Comparison of ENCODE assay signal across 12 cellular contexts in genomic region chr3:194275231-194275671, GRCh38.
DNase-seq lines count a peak whose midpoint lies in the region; ATAC-seq, FAIRE-seq and TF ChIP-seq lines count a peak whose summit lies in the region.
"Had no signal": no experiment of that assay in that cellular context is flagged by ENCODE, and none has a peak within 500 bp of the region (broad histone marks: within the 10 kb centered on the region; RNA-seq: fewer than 3 reads in every experiment).

No MANE protein-coding gene starts in this region.

- H3K27ac Mint-ChIP-seq in GM23338: peak overlapping the region; percentile 22; the same call in 1 of the 2 replicates
- H3K27ac Mint-ChIP-seq in naive thymus-derived CD4-positive, alpha-beta T cell: peak overlapping the region in 8 of 9 donors; percentile 8 to 76 (median 33)
- H3K27ac Mint-ChIP-seq: dendritic cell treated with granulocyte-macrophage colony-stimulating factor and Interleukin-4, amounts not matched to agents 40 ng/mL and 50 ng/mL, for 4 days had no signal

- H3K4me2 ChIP-seq in A549 (no peak overlapping the region), GM23338 (no peak overlapping the region)

- TF ChIP-seq EP300 in A549 (IDR thresholded peaks at IDR 0.05): no peak

- no peaks in the 10 kb centered on the region for H3K9me3 ChIP-seq in A549
- H3K9me3 ChIP-seq in adrenal gland (replicated peaks in 1 of 3): no peaks in the 10 kb centered on the region
- H3K9me3 ChIP-seq in naive thymus-derived CD4-positive, alpha-beta T cell (ENCODE audit: control insufficient read depth in 2 of 3, low read length in 3 of 3): no peaks in the 10 kb centered on the region

- no peaks in the 10 kb centered on the region for H3K79me2 ChIP-seq in GM23338 (replicated peaks; ENCODE audit: insufficient read depth)

- peaks cover 13% of the 10 kb centered on the region for H3K36me3 Mint-ChIP-seq in GM23338 (ENCODE audit: low read depth)
- H3K36me3 Mint-ChIP-seq in naive thymus-derived CD4-positive, alpha-beta T cell: no peaks in the 10 kb centered on the region

- POLR2A ChIA-PET in A549 (lab: Yijun Ruan, JAX): no interaction called here
- POLR2A ChIA-PET in naive thymus-derived CD4-positive, alpha-beta T cell (lab: Charles Lee): no interaction called here

- ATAC-seq in A549 (peak in 1 of 2 experiments; percentile 19; a peak in 3 of 6 replicates), GM23338 (no peak)
- ATAC-seq in naive thymus-derived CD4-positive, alpha-beta T cell: no peak

- H3K9me2 ChIP-seq in GM23338 (ENCODE audit: insufficient read depth): no peaks in the 10 kb centered on the region

- peak; percentile 14 to 19 for DNase-seq in A549 (ENCODE audit: low read depth in 1 of 2, low spot score in 1 of 2)
- DNase-seq in GM23338 (ENCODE audit: low spot score): no peak
- peak; percentile 42 to 79 (median 76) for DNase-seq in adrenal gland
- no peak for DNase-seq in naive thymus-derived CD4-positive, alpha-beta T cell
- no peak for DNase-seq in NCI-H1417 (lab: John Stamatoyannopoulos, UW)
- DNase-seq in stimulated activated CD4-positive, alpha-beta T cell treated with anti-CD3 and anti-CD28 coated beads, Interleukin-4, amount 100 ng/mL, for 24 hours: no peak
- DNase-seq in SIG-M5 treated with dmso at 0.1 percent for 504 hours (lab: John Stamatoyannopoulos, UW; ENCODE audit: unreplicated experiment): no peak
- DNase-seq in stimulated activated CD4-positive, alpha-beta T cell treated with anti-CD3 and anti-CD28 coated beads, Interleukin-4, amount 100 ng/mL, for 1 hour: no peak
- DNase-seq: activated CD4-positive, alpha-beta T cell treated with anti-CD3 and anti-CD28 coated beads for 1 hour; NCI-H510A had no signal

- no peak for TF ChIP-seq CTCF in A549 (IDR thresholded peaks at IDR 0.05)
- TF ChIP-seq CTCF in GM23338 (conservative IDR thresholded peaks at IDR 0.05; ENCODE audit: low read depth in 2 of 2): no peak
- no peak for TF ChIP-seq CTCF in adrenal gland (IDR thresholded peaks at IDR 0.05)

- CTCF ChIA-PET in A549 (lab: Yijun Ruan, JAX): interaction anchor here (1.3 kb wide), 1 partner anchor 65 kb away, joined by 3 read pairs; no protein-coding TSS in a partner anchor
- CTCF ChIA-PET in naive thymus-derived CD4-positive, alpha-beta T cell (lab: Charles Lee): no interaction called here

- H3K27ac ChIP-seq in A549 (peak overlapping the region in 1 of 2 experiments; percentile 65; a peak in 2 of 6 replicates), GM23338 (ENCODE audit: low read depth) (no peak overlapping the region), adrenal gland (peak overlapping the region; percentile 70 to 97 (median 88))
- H3K27ac ChIP-seq in naive thymus-derived CD4-positive, alpha-beta T cell (ENCODE audit: low read depth, low read length): no peak overlapping the region

- no peak overlapping the region for H3K4me3 ChIP-seq in A549
- no peak overlapping the region for H3K4me3 ChIP-seq in GM23338
- no peak overlapping the region for H3K4me3 ChIP-seq in adrenal gland
- no peak overlapping the region for H3K4me3 ChIP-seq in naive thymus-derived CD4-positive, alpha-beta T cell (ENCODE audit: low read length)

- intact Hi-C loops in adrenal gland (cut with DNase I): no loop called here
- intact Hi-C loops in naive thymus-derived CD4-positive, alpha-beta T cell (cut with micrococcal nuclease): no loop called here

- H2AFZ ChIP-seq in GM23338: no peak overlapping the region

- TF ChIP-seq RAD21 in A549 (conservative IDR thresholded peaks at IDR 0.05 in 1 of 2, IDR thresholded peaks at IDR 0.05 in 1 of 2): no peak

- WGBS in A549 (ENCODE audit: missing lambda C conversion rate): 71% methylated on average over 11 of the region's 11 CpGs
- WGBS in adrenal gland, 4 donors: 32 to 44% (median 40%) methylated on average over 11 of the region's 11 CpGs

- H3K4me1 ChIP-seq in A549 (peaks cover 15% of the 10 kb centered on the region), GM23338 (ENCODE audit: insufficient read depth) (peaks cover 14% of the 10 kb centered on the region), adrenal gland (replicated peaks in 1 of 2) (peaks cover 74 to 94% of the 10 kb centered on the region in 2 donors)
- H3K4me1 ChIP-seq in naive thymus-derived CD4-positive, alpha-beta T cell (ENCODE audit: control insufficient read depth in 2 of 2, insufficient read depth in 2 of 2, low read length in 2 of 2): no peaks in the 10 kb centered on the region

- no peaks in the 10 kb centered on the region for H3K36me3 ChIP-seq in GM23338 (ENCODE audit: insufficient read depth)
- no peaks in the 10 kb centered on the region for H3K36me3 ChIP-seq in adrenal gland (replicated peaks in 1 of 2)
- no peaks in the 10 kb centered on the region for H3K36me3 ChIP-seq in naive thymus-derived CD4-positive, alpha-beta T cell (ENCODE audit: control insufficient read depth in 2 of 3, insufficient read depth in 3 of 3, low read length in 3 of 3)

- TF ChIP-seq POLR2A in A549 (IDR thresholded peaks at IDR 0.05; ENCODE audit: low read length) (no peak), adrenal gland (IDR thresholded peaks at IDR 0.05) (peak in 1 of 2 donors; percentile 18)

- H3K4me3 Mint-ChIP-seq in GM23338: peak overlapping the region; percentile 46; the same call in 2 of the 3 replicates
- no peak overlapping the region for H3K4me3 Mint-ChIP-seq in naive thymus-derived CD4-positive, alpha-beta T cell
- H3K4me3 Mint-ChIP-seq: dendritic cell treated with granulocyte-macrophage colony-stimulating factor and Interleukin-4, amounts not matched to agents 40 ng/mL and 50 ng/mL, for 4 days had no signal

- peaks cover 30% of the 10 kb centered on the region for H3K4me1 Mint-ChIP-seq in GM23338
- H3K4me1 Mint-ChIP-seq in naive thymus-derived CD4-positive, alpha-beta T cell: peaks cover 0 to 21% (median 8%) of the 10 kb centered on the region in 7 donors

- H3F3A ChIP-seq in GM23338 (replicated peaks; ENCODE audit: low read depth): peaks cover 15% of the 10 kb centered on the region

- H4K20me1 ChIP-seq in GM23338 (replicated peaks; ENCODE audit: insufficient read depth): no peaks in the 10 kb centered on the region

- no peak for FAIRE-seq in A549 (lab: Jason Lieb, UNC)
- FAIRE-seq: islet of Langerhans had no signal

- H3K27me3 ChIP-seq in GM23338 (ENCODE audit: insufficient read depth) (no peaks in the 10 kb centered on the region), adrenal gland (no peaks in the 10 kb centered on the region)
- H3K27me3 ChIP-seq in naive thymus-derived CD4-positive, alpha-beta T cell (ENCODE audit: control insufficient read depth in 2 of 2, insufficient read depth in 2 of 2, low read length in 2 of 2): no peaks in the 10 kb centered on the region

- H3K9me3 Mint-ChIP-seq in GM23338: peaks cover 18% of the 10 kb centered on the region
- H3K9me3 Mint-ChIP-seq in naive thymus-derived CD4-positive, alpha-beta T cell: peaks cover 0 to 8% (median 0%) of the 10 kb centered on the region in 11 donors
- H3K9me3 Mint-ChIP-seq: dendritic cell treated with granulocyte-macrophage colony-stimulating factor and Interleukin-4, amounts not matched to agents 40 ng/mL and 50 ng/mL, for 4 days had no signal

- peaks cover 42% of the 10 kb centered on the region for H3K27me3 Mint-ChIP-seq in GM23338 (ENCODE audit: insufficient read depth, low read depth, poor library complexity)
- peaks cover 0 to 8% (median 0%) of the 10 kb centered on the region in 5 donors for H3K27me3 Mint-ChIP-seq in naive thymus-derived CD4-positive, alpha-beta T cell

TF ChIP-seq in A549, 52 proteins besides CTCF, POLR2A, EP300 and RAD21:
- TF ChIP-seq NFE2L2 (conservative IDR thresholded peaks at IDR 0.05; ENCODE audit: low read length): no peak
- TF ChIP-seq KDM5A (IDR thresholded peaks at IDR 0.05): no peak
- no peak for TF ChIP-seq EHF (CRISPR knock-in tag; IDR thresholded peaks at IDR 0.05)

TF ChIP-seq in GM23338, 12 proteins besides CTCF, POLR2A, EP300 and RAD21 (continues in another document):
- TF ChIP-seq POLR2AphosphoS5 (IDR thresholded peaks at IDR 0.05; ENCODE audit: low read depth): no peak
- TF ChIP-seq NANOG (IDR thresholded peaks at IDR 0.05; ENCODE audit: borderline replicate concordance): no peak
- no peak for TF ChIP-seq ZNF114 (CRISPR knock-in tag; IDR thresholded peaks at IDR 0.05)
- TF ChIP-seq ETS1 (IDR thresholded peaks at IDR 0.05): no peak
- TF ChIP-seq CREB1 (CRISPR knock-in tag; IDR thresholded peaks at IDR 0.05; ENCODE audit: low read depth): no peak

Comparison
In these comparisons a context has a peak if more than half of its experiments do, and no peak if none do; other contexts are left out.
1. DNase-seq: peak in A549 (2 of 2) and adrenal gland (7 of 7); none in GM23338 (single experiment), naive thymus-derived CD4-positive, alpha-beta T cell (0 of 9), NCI-H1417 (0 of 3), stimulated activated CD4-positive, alpha-beta T cell treated with anti-CD3 and anti-CD28 coated beads, Interleukin-4, amount 100 ng/mL, for 24 hours (single experiment), SIG-M5 treated with dmso at 0.1 percent for 504 hours (single experiment) and stimulated activated CD4-positive, alpha-beta T cell treated with anti-CD3 and anti-CD28 coated beads, Interleukin-4, amount 100 ng/mL, for 1 hour (single experiment).
2. H3K27ac ChIP-seq: peak in adrenal gland (5 of 5); none in GM23338 (single experiment) and naive thymus-derived CD4-positive, alpha-beta T cell (single experiment).